9 cellular contexts compared by ENCODE assay signal in the genomic region with DNA sequence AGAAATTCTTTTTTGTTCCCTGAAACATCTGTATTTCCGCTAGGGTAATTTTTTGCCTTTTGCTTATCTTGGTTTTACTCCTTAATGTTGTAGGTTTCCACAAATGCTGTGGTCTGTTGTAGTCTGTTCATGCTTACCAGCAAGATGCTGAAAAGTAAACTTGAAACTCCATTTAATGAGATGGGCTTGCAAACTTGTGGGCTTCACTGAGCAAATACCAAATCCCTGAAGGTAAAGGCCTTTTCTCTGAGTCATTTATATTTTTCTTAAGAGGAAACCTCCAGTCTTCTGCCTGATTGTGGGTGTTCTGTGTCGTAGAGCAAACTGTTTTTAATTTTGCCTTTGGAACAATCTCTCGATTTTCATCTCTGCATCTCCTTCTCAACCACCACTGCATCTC. TPM values are rescaled to one million over a fixed set of nuclear protein-coding genes. Genes with fewer than 3 reads are reported as not detected.
DNase-seq lines count a peak whose midpoint lies in the region; ATAC-seq and TF ChIP-seq lines count a peak whose summit lies in the region.
"Had no signal": no experiment of that assay in that cellular context is flagged by ENCODE, and none has a peak within 500 bp of the region (broad histone marks: within the 10 kb centered on the region; RNA-seq: fewer than 3 reads in every experiment).

No MANE protein-coding gene starts in this region.

- ATAC-seq in HG02623 (IDR thresholded peaks at IDR 0.05; ENCODE audit: unreplicated experiment) (peak; percentile 52), activated B cell treated with CpG ODN at 0.5 μM for 24 hours (ENCODE audit: low read depth) (peak; percentile 56)

- H3K27ac Mint-ChIP-seq in activated naive CD4-positive, alpha-beta T cell treated with anti-CD3 and anti-CD28 coated beads for 36 hours, result peak overlapping the region; percentile 77
- peak overlapping the region; percentile 84 for H3K27ac Mint-ChIP-seq in activated B cell treated with CpG ODN at 0.5 μM for 24 hours
- peak overlapping the region; percentile 91 for H3K27ac Mint-ChIP-seq in stimulated activated naive CD8-positive, alpha-beta T cell treated with anti-CD3 and anti-CD28 coated beads, Interleukin-15, Interleukin-2, amounts not matched to agents 100 ng/mL and 50 ng/mL, for 24 hours

- POLR2A ChIA-PET in activated B cell treated with CpG ODN at 0.5 μM for 24 hours (lab: Charles Lee), result no interaction called here

- DNase-seq in activated naive CD4-positive, alpha-beta T cell treated with anti-CD3 and anti-CD28 coated beads for 36 hours, result no peak
- no peak for DNase-seq in activated naive CD4-positive, alpha-beta T cell treated with anti-CD3 and anti-CD28 coated beads, Interleukin-2, amount 50 U/mL, for 16 hours
- DNase-seq in activated B cell treated with CpG ODN at 0.5 μM for 24 hours, result no peak
- no peak for DNase-seq in NCI-H187 (lab: John Stamatoyannopoulos, UW)
- no peak for DNase-seq in NK-92 (lab: John Stamatoyannopoulos, UW; ENCODE audit: unreplicated experiment)
- no peak for DNase-seq in NCI-H345 treated with DMSO at 0.1 percent for 48 hours (lab: John Stamatoyannopoulos, UW; ENCODE audit: unreplicated experiment)

- no peak overlapping the region for H3K4me3 Mint-ChIP-seq in activated naive CD4-positive, alpha-beta T cell treated with anti-CD3 and anti-CD28 coated beads for 36 hours
- peak overlapping the region; percentile 66 for H3K4me3 Mint-ChIP-seq in activated B cell treated with CpG ODN at 0.5 μM for 24 hours
- H3K4me3 Mint-ChIP-seq in stimulated activated naive CD8-positive, alpha-beta T cell treated with anti-CD3 and anti-CD28 coated beads, Interleukin-15, Interleukin-2, amounts not matched to agents 100 ng/mL and 50 ng/mL, for 24 hours, result peak overlapping the region; percentile 72

- no peaks in the 10 kb centered on the region for H3K27me3 Mint-ChIP-seq in activated naive CD4-positive, alpha-beta T cell treated with anti-CD3 and anti-CD28 coated beads for 36 hours (ENCODE audit: low read depth)
- no peaks in the 10 kb centered on the region for H3K27me3 Mint-ChIP-seq in activated B cell treated with CpG ODN at 0.5 μM for 24 hours
- no peaks in the 10 kb centered on the region for H3K27me3 Mint-ChIP-seq in stimulated activated naive CD8-positive, alpha-beta T cell treated with anti-CD3 and anti-CD28 coated beads, Interleukin-15, Interleukin-2, amounts not matched to agents 100 ng/mL and 50 ng/mL, for 24 hours

- H3K4me1 Mint-ChIP-seq in activated naive CD4-positive, alpha-beta T cell treated with anti-CD3 and anti-CD28 coated beads for 36 hours (ENCODE audit: low read depth), result peaks cover 46% of the 10 kb centered on the region
- peaks cover 64% of the 10 kb centered on the region for H3K4me1 Mint-ChIP-seq in activated B cell treated with CpG ODN at 0.5 μM for 24 hours
- peaks cover 57% of the 10 kb centered on the region for H3K4me1 Mint-ChIP-seq in stimulated activated naive CD8-positive, alpha-beta T cell treated with anti-CD3 and anti-CD28 coated beads, Interleukin-15, Interleukin-2, amounts not matched to agents 100 ng/mL and 50 ng/mL, for 24 hours (ENCODE audit: low read depth)

- intact Hi-C loops in activated naive CD4-positive, alpha-beta T cell treated with anti-CD3 and anti-CD28 coated beads for 36 hours (cut with micrococcal nuclease), result loop anchor here (1.0 kb wide), 1 partner anchor 19 kb away; no protein-coding TSS in a partner anchor
- intact Hi-C loops in activated B cell treated with CpG ODN at 0.5 μM for 24 hours (cut with micrococcal nuclease), result loop anchor here (1.0 kb wide), 2 partner anchors 9 to 32 kb away; no protein-coding TSS in a partner anchor

- TF ChIP-seq CTCF in activated B cell treated with CpG ODN at 0.5 μM for 24 hours (IDR thresholded peaks at IDR 0.05), result no peak

- CTCF ChIA-PET in activated naive CD4-positive, alpha-beta T cell treated with anti-CD3 and anti-CD28 coated beads for 36 hours (lab: Charles Lee), result no interaction called here
- CTCF ChIA-PET in activated B cell treated with CpG ODN at 0.5 μM for 24 hours (lab: Charles Lee), result interaction anchor here (2.8 kb wide), 1 partner anchor 32 kb away, joined by 10 read pairs; no protein-coding TSS in a partner anchor

- H3K36me3 Mint-ChIP-seq in activated naive CD4-positive, alpha-beta T cell treated with anti-CD3 and anti-CD28 coated beads for 36 hours (ENCODE audit: low read depth), result peaks cover 62% of the 10 kb centered on the region
- H3K36me3 Mint-ChIP-seq in activated B cell treated with CpG ODN at 0.5 μM for 24 hours (ENCODE audit: low read depth), result peaks cover 85% of the 10 kb centered on the region
- peaks cover 70% of the 10 kb centered on the region for H3K36me3 Mint-ChIP-seq in stimulated activated naive CD8-positive, alpha-beta T cell treated with anti-CD3 and anti-CD28 coated beads, Interleukin-15, Interleukin-2, amounts not matched to agents 100 ng/mL and 50 ng/mL, for 24 hours (ENCODE audit: low read depth)

- peaks cover 14% of the 10 kb centered on the region for H3K9me3 Mint-ChIP-seq in activated naive CD4-positive, alpha-beta T cell treated with anti-CD3 and anti-CD28 coated beads for 36 hours
- H3K9me3 Mint-ChIP-seq in activated B cell treated with CpG ODN at 0.5 μM for 24 hours, result peaks cover 8% of the 10 kb centered on the region
- H3K9me3 Mint-ChIP-seq in stimulated activated naive CD8-positive, alpha-beta T cell treated with anti-CD3 and anti-CD28 coated beads, Interleukin-15, Interleukin-2, amounts not matched to agents 100 ng/mL and 50 ng/mL, for 24 hours, result peaks cover 5% of the 10 kb centered on the region

RNA-seq across cellular contexts. Expression of a gene that starts 9.3 kb away (rescaled TPM):
- total RNA-seq in activated naive CD4-positive, alpha-beta T cell treated with anti-CD3 and anti-CD28 coated beads for 36 hours, result 10 to 100 TPM; 95.1 to 98.8 TPM
- total RNA-seq in activated B cell treated with CpG ODN at 0.5 μM for 24 hours, result 295 and 330 TPM in 2 replicates
- total RNA-seq: pulmonary artery endothelial cell had no signal

RNA-seq across cellular contexts. Expression of a gene that starts 15.1 kb away (rescaled TPM):
- 10 to 100 TPM; 85.3 to 88.8 TPM for total RNA-seq in activated naive CD4-positive, alpha-beta T cell treated with anti-CD3 and anti-CD28 coated beads for 36 hours
- total RNA-seq in activated B cell treated with CpG ODN at 0.5 μM for 24 hours, result 139 and 147 TPM in 2 replicates
